Comparison of ENCODE assay signal across 8 cellular contexts in the genomic region with DNA sequence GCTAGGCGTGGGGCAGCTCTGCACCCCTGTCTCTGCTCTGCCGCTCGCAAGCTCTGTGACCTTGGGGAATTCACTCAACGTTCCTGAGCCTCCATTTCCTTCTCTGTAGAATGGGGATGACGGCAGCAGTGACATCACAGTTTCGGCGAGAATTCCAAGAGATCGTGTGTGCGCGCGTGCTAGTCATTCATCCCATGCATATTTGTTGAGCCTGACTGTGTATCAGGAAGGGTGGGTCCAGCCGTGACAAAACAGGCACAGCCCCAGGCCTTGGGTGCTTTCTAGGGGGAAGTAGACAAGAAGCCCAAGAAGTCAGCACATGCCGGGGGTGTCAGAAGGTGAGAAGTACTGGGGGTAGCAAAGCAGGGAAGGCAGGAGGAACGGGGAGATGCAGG.
DNase-seq lines count a peak whose midpoint lies in the region; ATAC-seq, FAIRE-seq and TF ChIP-seq lines count a peak whose summit lies in the region.

No MANE protein-coding gene starts in this region.

- DNase-seq in GM19239 (ENCODE audit: insufficient read length, low spot score) (no peak), SJCRH30 (no peak), DMS79 (lab: John Stamatoyannopoulos, UW) (no peak), COLO829 (ENCODE audit: low spot score) (no peak)
- no peak for DNase-seq in stimulated activated CD4-positive, alpha-beta T cell treated with anti-CD3 and anti-CD28 coated beads, Interleukin-4, amount 100 ng/mL, for 24 hours

- H3K27ac ChIP-seq in muscle layer of colon (ENCODE audit: low read depth, low read length) (peak overlapping the region; percentile 73), SJCRH30 (no peak overlapping the region)

- H3K4me1 ChIP-seq in muscle layer of colon (ENCODE audit: insufficient read depth, low read length): peaks cover 19% of the 10 kb centered on the region
- H3K4me1 ChIP-seq in SJCRH30: peaks cover 25% of the 10 kb centered on the region

- H3K4me3 ChIP-seq in muscle layer of colon (ENCODE audit: low read depth in 1 of 2, low read length in 2 of 2) (peak overlapping the region in 1 of 2 donors; percentile 55), SJCRH30 (no peak overlapping the region)

- peaks cover 56% of the 10 kb centered on the region for H3K4me1 Mint-ChIP-seq in brain

- H3K27ac Mint-ChIP-seq in brain: peak overlapping the region in 3 of 5 experiments; percentile 13 to 60 (median 31)

- H3K27me3 ChIP-seq in muscle layer of colon (ENCODE audit: control insufficient read depth in 1 of 2, insufficient read depth in 2 of 2, low read length in 2 of 2) (no peaks in the 10 kb centered on the region), SJCRH30 (no peaks in the 10 kb centered on the region)

- FAIRE-seq in GM19239 (lab: Jason Lieb, UNC): peak; percentile 61

- TF ChIP-seq CTCF in brain (conservative IDR thresholded peaks at IDR 0.05): no peak

- H3K36me3 ChIP-seq in muscle layer of colon (ENCODE audit: insufficient read depth, low read length) (no peaks in the 10 kb centered on the region), SJCRH30 (no peaks in the 10 kb centered on the region)

- peak overlapping the region; percentile 49 for H3K9ac ChIP-seq in muscle layer of colon (ENCODE audit: low read length)

- peak overlapping the region in 1 of 5 experiments; percentile 68 for H3K4me3 Mint-ChIP-seq in brain

- peak; percentile 22 for ATAC-seq in HG03135 (IDR thresholded peaks at IDR 0.05; ENCODE audit: unreplicated experiment)

- peaks cover 4 to 20% (median 6%) of the 10 kb centered on the region in 5 experiments for H3K9me3 Mint-ChIP-seq in brain

- H3K9me3 ChIP-seq in muscle layer of colon (ENCODE audit: low read length) (no peaks in the 10 kb centered on the region), SJCRH30 (replicated peaks) (no peaks in the 10 kb centered on the region)

- no peaks in the 10 kb centered on the region for H3K36me3 Mint-ChIP-seq in brain

- H3K27me3 Mint-ChIP-seq in brain: peaks cover 4% of the 10 kb centered on the region
